Comparison of ENCODE assay signal across 8 cellular contexts in the genomic region with DNA sequence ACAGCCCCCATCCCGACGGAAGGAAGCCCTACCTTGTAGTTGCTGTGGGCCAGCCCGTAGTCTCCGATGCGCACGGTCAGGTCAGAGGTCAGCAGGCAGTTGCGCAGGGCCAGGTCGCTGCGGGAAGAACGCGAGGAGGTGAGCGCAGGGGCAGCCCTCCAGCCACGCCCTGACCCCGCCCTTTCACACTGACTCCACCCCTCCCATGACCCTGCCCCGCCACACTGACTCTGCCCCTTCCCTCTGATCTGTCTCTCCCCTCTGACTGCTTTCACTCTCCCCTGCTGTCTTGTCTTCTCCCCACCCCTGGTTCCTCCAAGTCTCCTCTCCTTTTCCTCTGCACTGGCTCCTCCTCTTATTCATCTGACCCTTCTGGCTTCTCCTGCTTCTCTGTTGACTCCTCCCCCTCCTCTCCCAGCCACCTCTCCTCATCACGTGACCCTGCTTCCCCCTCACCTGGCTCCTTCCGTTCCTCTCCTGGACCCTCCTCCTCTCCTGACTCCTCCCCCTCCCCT. TPM values are rescaled to one million over a fixed set of nuclear protein-coding genes. Genes with fewer than 3 reads are reported as not detected.
DNase-seq lines count a peak whose midpoint lies in the region; ATAC-seq and TF ChIP-seq lines count a peak whose summit lies in the region.

No MANE protein-coding gene starts in this region.

- peaks cover 43% of the 10 kb centered on the region for H3K27me3 ChIP-seq in MM.1S (replicated peaks; ENCODE audit: insufficient read depth, low read length)
- H3K27me3 ChIP-seq in gastrocnemius medialis: peaks cover 36 to 50% (median 40%) of the 10 kb centered on the region in 3 donors

- peak overlapping the region; percentile 61 for H3K4me3 ChIP-seq in MM.1S (ENCODE audit: low read length)
- H3K4me3 ChIP-seq in mucosa of descending colon: no peak overlapping the region
- no peak overlapping the region for H3K4me3 ChIP-seq in gastrocnemius medialis

- peak overlapping the region; percentile 70 for H2AFZ ChIP-seq in MM.1S (ENCODE audit: low read length)

- H3K79me2 ChIP-seq in MM.1S (ENCODE audit: low read length): no peaks in the 10 kb centered on the region

- H3F3A ChIP-seq in MM.1S (ENCODE audit: insufficient read depth, low read length): no peaks in the 10 kb centered on the region

- in situ Hi-C loops in Caki2 (cut with HindIII; ENCODE audit: low pct_unique_long_range_greater_than_20kb, low sequenced_read_pairs): no loop called here
- in situ Hi-C loops in T47D (cut with HindIII; ENCODE audit: low pct_unique_long_range_greater_than_20kb, low sequenced_read_pairs): no loop called here
- in situ Hi-C loops in gastrocnemius medialis (cut with MboI; ENCODE audit: low sequenced_read_pairs in 4 of 4): no loop called here

- H3K4me1 ChIP-seq in MM.1S (ENCODE audit: low read length): no peaks in the 10 kb centered on the region
- H3K4me1 ChIP-seq in mucosa of descending colon (ENCODE audit: low read depth): peaks cover 10% of the 10 kb centered on the region
- H3K4me1 ChIP-seq in gastrocnemius medialis: no peaks in the 10 kb centered on the region

- peak overlapping the region; percentile 83 for H3K4me2 ChIP-seq in MM.1S (ENCODE audit: low read depth, low read length)

- intact Hi-C loops in mucosa of descending colon (cut with DNase I, micrococcal nuclease): no loop called here
- intact Hi-C loops in gastrocnemius medialis (cut with DNase I; ENCODE audit: low total_unique reads): no loop called here

- no peaks in the 10 kb centered on the region for H4K20me1 ChIP-seq in MM.1S (ENCODE audit: insufficient read depth, low read length)

- TF ChIP-seq CTCF in MM.1S (IDR thresholded peaks at IDR 0.05; ENCODE audit: low read length): no peak
- no peak for TF ChIP-seq CTCF in mucosa of descending colon (IDR thresholded peaks at IDR 0.05)
- TF ChIP-seq CTCF in gastrocnemius medialis (IDR thresholded peaks at IDR 0.05 in 4 of 5, conservative IDR thresholded peaks at IDR 0.05 in 1 of 5): no peak

- ATAC-seq in mucosa of descending colon (peak; percentile 55), gastrocnemius medialis (no peak), HG03565 (IDR thresholded peaks at IDR 0.05; ENCODE audit: unreplicated experiment) (no peak)

- DNase-seq in Caki2 (ENCODE audit: low read depth): peak; percentile 99
- DNase-seq in MM.1S: peak; percentile 74
- peak; percentile 37 for DNase-seq in SK-N-DZ (ENCODE audit: low spot score)
- DNase-seq in T47D (ENCODE audit: low read depth in 1 of 2, low spot score in 1 of 2): peak; percentile 84 to 98
- DNase-seq in mucosa of descending colon: peak; percentile 72 to 76 (median 73)
- no peak for DNase-seq in amygdala (lab: John Stamatoyannopoulos, UW)
- no peak for DNase-seq in gastrocnemius medialis

- H3K27ac ChIP-seq in MM.1S (ENCODE audit: low read length) (peak overlapping the region; percentile 17; the same call in 1 of the 2 replicates), gastrocnemius medialis (no peak overlapping the region)

- H3K9me3 ChIP-seq in MM.1S (replicated peaks; ENCODE audit: insufficient read depth, low read length) (no peaks in the 10 kb centered on the region), mucosa of descending colon (no peaks in the 10 kb centered on the region), gastrocnemius medialis (no peaks in the 10 kb centered on the region)

- no peak overlapping the region for H3K9ac ChIP-seq in MM.1S (ENCODE audit: low read length)

- TF ChIP-seq POLR2A in gastrocnemius medialis (IDR thresholded peaks at IDR 0.05): no peak

- no peaks in the 10 kb centered on the region for H3K9me2 ChIP-seq in MM.1S (replicated peaks; ENCODE audit: insufficient read depth, low read length)

- H3K36me3 ChIP-seq in MM.1S (replicated peaks; ENCODE audit: insufficient read depth, low read length): no peaks in the 10 kb centered on the region
- H3K36me3 ChIP-seq in mucosa of descending colon (ENCODE audit: low read depth): no peaks in the 10 kb centered on the region
- H3K36me3 ChIP-seq in gastrocnemius medialis: no peaks in the 10 kb centered on the region

RNA-seq across cellular contexts. Expression of a gene that starts 10.1 kb away (rescaled TPM):
- total RNA-seq in Caki2 (2014; rRNA removed; shearing (Covaris generic); ENCODE audit: low replicate concordance): 4.2 and 10.5 TPM in 2 replicates
- 0.17 and 0.38 TPM in 2 replicates for polyA plus RNA-seq in SK-N-DZ (2014; cell fraction: cytosol; rRNA removed)
- polyA plus RNA-seq in SK-N-DZ (2014; cell fraction: nucleus; rRNA removed): 0.84 and 1.0 TPM in 2 replicates
- total RNA-seq in mucosa of descending colon (1 to 10 TPM in 2 of 3 donors, under 1 TPM in 1; 0.48 to 2.6 (median 1.3) TPM), gastrocnemius medialis (not detected)

RNA-seq across cellular contexts. Expression of a gene that starts 32.3 kb away (rescaled TPM):
- 121 and 164 TPM in 2 replicates for total RNA-seq in Caki2 (2014; rRNA removed; shearing (Covaris generic); ENCODE audit: low replicate concordance)
- polyA plus RNA-seq in SK-N-DZ (2014; cell fraction: cytosol; rRNA removed): 27.6 and 28.1 TPM in 2 replicates
- polyA plus RNA-seq in SK-N-DZ (2014; cell fraction: nucleus; rRNA removed): 70.9 and 73.1 TPM in 2 replicates
- total RNA-seq in mucosa of descending colon (10 to 100 TPM; 66.3 to 86.9 (median 69.3) TPM), gastrocnemius medialis (10 to 100 TPM; 24.3 to 35.2 (median 26.9) TPM)

RNA-seq across cellular contexts. Expression of a gene that starts 46.1 kb away (rescaled TPM):
- 0.37 and 0.78 TPM in 2 replicates for total RNA-seq in Caki2 (2014; rRNA removed; shearing (Covaris generic); ENCODE audit: low replicate concordance)
- polyA plus RNA-seq in SK-N-DZ (2014; cell fraction: cytosol; rRNA removed): 0.14 and 0.38 TPM in 2 replicates
- 1.1 and 1.5 TPM in 2 replicates for polyA plus RNA-seq in SK-N-DZ (2014; cell fraction: nucleus; rRNA removed)
- total RNA-seq in mucosa of descending colon (1 to 10 TPM in 1 of 3 donors, under 1 TPM in 2; 0.46 to 1.3 (median 0.67) TPM), gastrocnemius medialis (1 to 10 TPM in 2 of 4 donors, under 1 TPM in 2; 0.19 to 1.9 (median 0.92) TPM)

RNA-seq across cellular contexts. Expression of a gene that starts 50.5 kb away (rescaled TPM):
- 0.20 TPM in 1 of 2 replicates, not detected in the other for total RNA-seq in Caki2 (2014; rRNA removed; shearing (Covaris generic); ENCODE audit: low replicate concordance)
- polyA plus RNA-seq in SK-N-DZ (2014; cell fraction: cytosol; rRNA removed): not detected in 2 replicates
- not detected in 2 replicates for polyA plus RNA-seq in SK-N-DZ (2014; cell fraction: nucleus; rRNA removed)
- total RNA-seq in mucosa of descending colon (1 to 10 TPM in 2 of 3 donors, under 1 TPM in 1; 0.51 to 3.1 (median 1.1) TPM), gastrocnemius medialis (not detected)

RNA-seq across cellular contexts. Expression of a gene that starts 55.7 kb away (rescaled TPM):
- 89.6 and 91.1 TPM in 2 replicates for total RNA-seq in Caki2 (2014; rRNA removed; shearing (Covaris generic); ENCODE audit: low replicate concordance)
- polyA plus RNA-seq in SK-N-DZ (2014; cell fraction: cytosol; rRNA removed): 29.3 and 41.5 TPM in 2 replicates
- 11.7 and 14.8 TPM in 2 replicates for polyA plus RNA-seq in SK-N-DZ (2014; cell fraction: nucleus; rRNA removed)
- 10 to 100 TPM; 19.7 to 26.8 (median 24.3) TPM for total RNA-seq in mucosa of descending colon
- 10 to 100 TPM; 27.8 to 36.0 (median 31.2) TPM for total RNA-seq in gastrocnemius medialis

Comparison
In these comparisons a context has a peak if more than half of its experiments do, and no peak if none do; other contexts are left out.
1. DNase-seq: peak in Caki2 (single experiment), MM.1S (single experiment), SK-N-DZ (single experiment), T47D (2 of 2) and mucosa of descending colon (3 of 3); none in amygdala (0 of 56) and gastrocnemius medialis (0 of 2).